ENCODE assay signal across 1 cellular context in the genomic region with DNA sequence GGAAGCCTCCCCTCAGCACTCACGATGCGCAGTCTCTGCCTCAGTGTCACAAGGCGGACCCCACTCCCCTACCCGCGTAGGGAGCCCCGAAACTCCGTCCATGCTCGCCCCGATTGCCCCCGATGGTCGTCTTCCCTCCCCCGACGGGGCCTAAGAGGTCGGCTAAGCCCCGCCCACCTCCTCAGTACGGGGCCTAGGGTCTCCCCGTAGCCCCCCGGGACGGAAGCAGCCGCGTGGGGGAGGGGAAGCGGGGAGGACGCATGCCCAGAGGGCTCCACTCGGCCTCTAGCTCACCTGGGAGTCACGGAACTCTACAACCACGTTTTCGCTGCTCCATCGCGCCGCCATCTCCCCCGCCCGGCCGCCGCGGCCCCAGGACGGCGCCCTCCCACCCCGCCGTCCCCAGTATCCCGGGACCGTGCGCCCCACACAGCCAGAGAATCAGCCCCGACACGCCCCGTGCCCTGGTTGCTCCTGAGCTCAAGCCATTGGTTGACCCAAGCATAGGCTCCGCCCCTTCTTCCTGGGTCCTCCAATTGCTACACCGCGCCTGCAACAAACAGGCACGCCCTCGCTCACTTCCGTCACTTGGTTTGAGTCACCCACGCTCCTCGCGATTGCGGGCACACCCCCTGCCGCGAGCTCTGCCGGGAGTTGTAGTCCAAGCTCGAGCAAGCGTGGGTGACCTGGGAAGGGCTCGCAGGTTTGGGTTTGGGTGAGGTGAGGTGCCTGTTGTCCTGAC.
TF ChIP-seq lines count a peak whose summit lies in the region.

A gene with protein sequence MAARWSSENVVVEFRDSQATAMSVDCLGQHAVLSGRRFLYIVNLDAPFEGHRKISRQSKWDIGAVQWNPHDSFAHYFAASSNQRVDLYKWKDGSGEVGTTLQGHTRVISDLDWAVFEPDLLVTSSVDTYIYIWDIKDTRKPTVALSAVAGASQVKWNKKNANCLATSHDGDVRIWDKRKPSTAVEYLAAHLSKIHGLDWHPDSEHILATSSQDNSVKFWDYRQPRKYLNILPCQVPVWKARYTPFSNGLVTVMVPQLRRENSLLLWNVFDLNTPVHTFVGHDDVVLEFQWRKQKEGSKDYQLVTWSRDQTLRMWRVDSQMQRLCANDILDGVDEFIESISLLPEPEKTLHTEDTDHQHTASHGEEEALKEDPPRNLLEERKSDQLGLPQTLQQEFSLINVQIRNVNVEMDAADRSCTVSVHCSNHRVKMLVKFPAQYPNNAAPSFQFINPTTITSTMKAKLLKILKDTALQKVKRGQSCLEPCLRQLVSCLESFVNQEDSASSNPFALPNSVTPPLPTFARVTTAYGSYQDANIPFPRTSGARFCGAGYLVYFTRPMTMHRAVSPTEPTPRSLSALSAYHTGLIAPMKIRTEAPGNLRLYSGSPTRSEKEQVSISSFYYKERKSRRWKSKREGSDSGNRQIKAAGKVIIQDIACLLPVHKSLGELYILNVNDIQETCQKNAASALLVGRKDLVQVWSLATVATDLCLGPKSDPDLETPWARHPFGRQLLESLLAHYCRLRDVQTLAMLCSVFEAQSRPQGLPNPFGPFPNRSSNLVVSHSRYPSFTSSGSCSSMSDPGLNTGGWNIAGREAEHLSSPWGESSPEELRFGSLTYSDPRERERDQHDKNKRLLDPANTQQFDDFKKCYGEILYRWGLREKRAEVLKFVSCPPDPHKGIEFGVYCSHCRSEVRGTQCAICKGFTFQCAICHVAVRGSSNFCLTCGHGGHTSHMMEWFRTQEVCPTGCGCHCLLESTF (minus strand): TSS at position 454 of the 742 bp plus-strand sequence. CDS start 106 bp downstream, at position 348.

TF ChIP-seq in K562, 482 proteins besides CTCF, POLR2A, EP300 and RAD21 (continued from another document and continues in another):
- TF ChIP-seq, protein P1, sequence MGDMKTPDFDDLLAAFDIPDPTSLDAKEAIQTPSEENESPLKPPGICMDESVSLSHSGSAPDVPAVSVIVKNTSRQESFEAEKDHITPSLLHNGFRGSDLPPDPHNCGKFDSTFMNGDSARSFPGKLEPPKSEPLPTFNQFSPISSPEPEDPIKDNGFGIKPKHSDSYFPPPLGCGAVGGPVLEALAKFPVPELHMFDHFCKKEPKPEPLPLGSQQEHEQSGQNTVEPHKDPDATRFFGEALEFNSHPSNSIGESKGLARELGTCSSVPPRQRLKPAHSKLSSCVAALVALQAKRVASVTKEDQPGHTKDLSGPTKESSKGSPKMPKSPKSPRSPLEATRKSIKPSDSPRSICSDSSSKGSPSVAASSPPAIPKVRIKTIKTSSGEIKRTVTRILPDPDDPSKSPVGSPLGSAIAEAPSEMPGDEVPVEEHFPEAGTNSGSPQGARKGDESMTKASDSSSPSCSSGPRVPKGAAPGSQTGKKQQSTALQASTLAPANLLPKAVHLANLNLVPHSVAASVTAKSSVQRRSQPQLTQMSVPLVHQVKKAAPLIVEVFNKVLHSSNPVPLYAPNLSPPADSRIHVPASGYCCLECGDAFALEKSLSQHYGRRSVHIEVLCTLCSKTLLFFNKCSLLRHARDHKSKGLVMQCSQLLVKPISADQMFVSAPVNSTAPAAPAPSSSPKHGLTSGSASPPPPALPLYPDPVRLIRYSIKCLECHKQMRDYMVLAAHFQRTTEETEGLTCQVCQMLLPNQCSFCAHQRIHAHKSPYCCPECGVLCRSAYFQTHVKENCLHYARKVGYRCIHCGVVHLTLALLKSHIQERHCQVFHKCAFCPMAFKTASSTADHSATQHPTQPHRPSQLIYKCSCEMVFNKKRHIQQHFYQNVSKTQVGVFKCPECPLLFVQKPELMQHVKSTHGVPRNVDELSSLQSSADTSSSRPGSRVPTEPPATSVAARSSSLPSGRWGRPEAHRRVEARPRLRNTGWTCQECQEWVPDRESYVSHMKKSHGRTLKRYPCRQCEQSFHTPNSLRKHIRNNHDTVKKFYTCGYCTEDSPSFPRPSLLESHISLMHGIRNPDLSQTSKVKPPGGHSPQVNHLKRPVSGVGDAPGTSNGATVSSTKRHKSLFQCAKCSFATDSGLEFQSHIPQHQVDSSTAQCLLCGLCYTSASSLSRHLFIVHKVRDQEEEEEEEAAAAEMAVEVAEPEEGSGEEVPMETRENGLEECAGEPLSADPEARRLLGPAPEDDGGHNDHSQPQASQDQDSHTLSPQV (IDR thresholded peaks at IDR 0.05), result no peak
- TF ChIP-seq ZNF282 (CRISPR knock-in tag; IDR thresholded peaks at IDR 0.05) (no peak), ZBTB26 (CRISPR knock-in tag; IDR thresholded peaks at IDR 0.05) (no peak), ETV6 (IDR thresholded peaks at IDR 0.05; ENCODE audit: borderline replicate concordance in 1 of 2, low read depth in 2 of 2, low read length in 1 of 2) (no peak), ETV6 (CRISPR knock-in tag; IDR thresholded peaks at IDR 0.05; ENCODE audit: borderline replicate concordance) (no peak), ZSCAN29 (IDR thresholded peaks at IDR 0.05) (peak; percentile 70; the same call in 1 of the 2 replicates), CBX3 (IDR thresholded peaks at IDR 0.05; ENCODE audit: borderline replicate concordance in 1 of 2, low read length in 2 of 2) (no peak), ZNF224 (CRISPR knock-in tag; IDR thresholded peaks at IDR 0.05) (no peak), KAT7 (CRISPR knock-in tag; IDR thresholded peaks at IDR 0.05; ENCODE audit: borderline replicate concordance) (peak; percentile 13; the same call in 1 of the 2 replicates), PBX2 (CRISPR knock-in tag; IDR thresholded peaks at IDR 0.05; ENCODE audit: low read depth) (no peak), PBX2 (tag; conservative IDR thresholded peaks at IDR 0.05; ENCODE audit: low read depth) (no peak), BMI1 (IDR thresholded peaks at IDR 0.05; ENCODE audit: low read length) (no peak), ZFP1 (CRISPR knock-in tag; IDR thresholded peaks at IDR 0.05) (no peak), GTF2F1 (IDR thresholded peaks at IDR 0.05; ENCODE audit: low read depth, low read length) (no peak), ARNT (IDR thresholded peaks at IDR 0.05) (no peak), ZFP91 (CRISPR knock-in tag; IDR thresholded peaks at IDR 0.05) (no peak), BDP1 (IDR thresholded peaks at IDR 0.05; ENCODE audit: insufficient read depth, insufficient read length) (no peak), SNRNP70 (optimal IDR thresholded peaks at IDR 0.05; ENCODE audit: low read depth, low read length) (no peak), ZBTB49 (CRISPR knock-in tag; IDR thresholded peaks at IDR 0.05; ENCODE audit: borderline replicate concordance) (no peak), RFX5 (IDR thresholded peaks at IDR 0.05; ENCODE audit: low read depth, low read length) (no peak), ZNF197 (CRISPR knock-in tag; IDR thresholded peaks at IDR 0.05; ENCODE audit: low read depth) (no peak), MLX (CRISPR knock-in tag; conservative IDR thresholded peaks at IDR 0.05) (no peak), HEY1 (CRISPR knock-in tag; IDR thresholded peaks at IDR 0.05; ENCODE audit: borderline replicate concordance) (no peak), MAZ (CRISPR knock-in tag; conservative IDR thresholded peaks at IDR 0.05 in 1 of 2, IDR thresholded peaks at IDR 0.05 in 1 of 2) (peak; percentile 45 to 59; a peak in 1 of 4 replicates)
- TF ChIP-seq, protein P2, sequence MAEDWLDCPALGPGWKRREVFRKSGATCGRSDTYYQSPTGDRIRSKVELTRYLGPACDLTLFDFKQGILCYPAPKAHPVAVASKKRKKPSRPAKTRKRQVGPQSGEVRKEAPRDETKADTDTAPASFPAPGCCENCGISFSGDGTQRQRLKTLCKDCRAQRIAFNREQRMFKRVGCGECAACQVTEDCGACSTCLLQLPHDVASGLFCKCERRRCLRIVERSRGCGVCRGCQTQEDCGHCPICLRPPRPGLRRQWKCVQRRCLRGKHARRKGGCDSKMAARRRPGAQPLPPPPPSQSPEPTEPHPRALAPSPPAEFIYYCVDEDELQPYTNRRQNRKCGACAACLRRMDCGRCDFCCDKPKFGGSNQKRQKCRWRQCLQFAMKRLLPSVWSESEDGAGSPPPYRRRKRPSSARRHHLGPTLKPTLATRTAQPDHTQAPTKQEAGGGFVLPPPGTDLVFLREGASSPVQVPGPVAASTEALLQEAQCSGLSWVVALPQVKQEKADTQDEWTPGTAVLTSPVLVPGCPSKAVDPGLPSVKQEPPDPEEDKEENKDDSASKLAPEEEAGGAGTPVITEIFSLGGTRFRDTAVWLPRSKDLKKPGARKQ (CRISPR knock-in tag; IDR thresholded peaks at IDR 0.05), result no peak
- TF ChIP-seq, protein P3, sequence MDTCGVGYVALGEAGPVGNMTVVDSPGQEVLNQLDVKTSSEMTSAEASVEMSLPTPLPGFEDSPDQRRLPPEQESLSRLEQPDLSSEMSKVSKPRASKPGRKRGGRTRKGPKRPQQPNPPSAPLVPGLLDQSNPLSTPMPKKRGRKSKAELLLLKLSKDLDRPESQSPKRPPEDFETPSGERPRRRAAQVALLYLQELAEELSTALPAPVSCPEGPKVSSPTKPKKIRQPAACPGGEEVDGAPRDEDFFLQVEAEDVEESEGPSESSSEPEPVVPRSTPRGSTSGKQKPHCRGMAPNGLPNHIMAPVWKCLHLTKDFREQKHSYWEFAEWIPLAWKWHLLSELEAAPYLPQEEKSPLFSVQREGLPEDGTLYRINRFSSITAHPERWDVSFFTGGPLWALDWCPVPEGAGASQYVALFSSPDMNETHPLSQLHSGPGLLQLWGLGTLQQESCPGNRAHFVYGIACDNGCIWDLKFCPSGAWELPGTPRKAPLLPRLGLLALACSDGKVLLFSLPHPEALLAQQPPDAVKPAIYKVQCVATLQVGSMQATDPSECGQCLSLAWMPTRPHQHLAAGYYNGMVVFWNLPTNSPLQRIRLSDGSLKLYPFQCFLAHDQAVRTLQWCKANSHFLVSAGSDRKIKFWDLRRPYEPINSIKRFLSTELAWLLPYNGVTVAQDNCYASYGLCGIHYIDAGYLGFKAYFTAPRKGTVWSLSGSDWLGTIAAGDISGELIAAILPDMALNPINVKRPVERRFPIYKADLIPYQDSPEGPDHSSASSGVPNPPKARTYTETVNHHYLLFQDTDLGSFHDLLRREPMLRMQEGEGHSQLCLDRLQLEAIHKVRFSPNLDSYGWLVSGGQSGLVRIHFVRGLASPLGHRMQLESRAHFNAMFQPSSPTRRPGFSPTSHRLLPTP (IDR thresholded peaks at IDR 0.05; ENCODE audit: borderline replicate concordance, extremely low read depth, insufficient read length), result no peak
